ENCODE assay signal across 22 cellular contexts in genomic region chr5:135206862-135207261, GRCh38.
"Had no signal": no experiment of that assay in that cellular context is flagged by ENCODE, and none has a peak within 500 bp of the region (broad histone marks: within the 10 kb centered on the region; RNA-seq: fewer than 3 reads in every experiment).

No MANE protein-coding gene starts in this region.

- H3K4me1 ChIP-seq: breast epithelium, lower lobe of right lung, prostate gland, thyroid gland had no signal

- H3K4me1 Mint-ChIP-seq: central memory CD8-positive, alpha-beta T cell; natural killer cell had no signal

- H3K4me3 Mint-ChIP-seq: activated CD4-positive, alpha-beta T cell treated with anti-CD3 and anti-CD28 coated beads, Interleukin-2, amount 10 ng/mL, durations not matched to agents 24 days and 14 days; activated CD8-positive, alpha-beta T cell treated with anti-CD3 and anti-CD28 coated beads for 36 hours; activated naive CD4-positive, alpha-beta T cell treated with anti-CD3 and anti-CD28 coated beads for 36 hours; activated naive CD8-positive, alpha-beta T cell treated with anti-CD3 and anti-CD28 coated beads, Interleukin-2, amount 10 ng/mL, durations not matched to agents 7 days and 5 days; activated T-cell treated with anti-CD3 and anti-CD28 coated beads, Interleukin-2, amount 50 U/mL, for 72 hours; central memory CD8-positive, alpha-beta T cell; mesothelial cell of epicardium; natural killer cell; stimulated activated naive CD8-positive, alpha-beta T cell treated with anti-CD3 and anti-CD28 coated beads, Interleukin-15, Interleukin-2, amounts not matched to agents 100 ng/mL and 50 ng/mL, for 24 hours; T-helper 1 cell treated with Interleukin-12 subunit alpha and Interleukin-12 subunit beta and Interleukin-4 antibody, amounts not matched to agents 30 μg/mL and 1 μg/mL, for 36 hours had no signal

- H3K27ac ChIP-seq: breast epithelium, epithelial cell of prostate, lower lobe of right lung, prostate gland, spleen, thyroid gland had no signal

- DNase-seq: activated CD4-positive, alpha-beta T cell treated with anti-CD3 and anti-CD28 coated beads, Interleukin-2, amount 10 ng/mL, durations not matched to agents 24 days and 14 days; activated CD4-positive, CD25-positive, alpha-beta regulatory T cell; activated CD8-positive, alpha-beta T cell treated with anti-CD3 and anti-CD28 coated beads for 36 hours; activated effector memory CD4-positive, alpha-beta T cell treated with Interleukin-2 at 50 U/mL for 16 hours; activated naive CD4-positive, alpha-beta T cell treated with anti-CD3 and anti-CD28 coated beads for 36 hours; activated naive CD8-positive, alpha-beta T cell treated with anti-CD3 and anti-CD28 coated beads, Interleukin-2, amount 10 ng/mL, durations not matched to agents 7 days and 5 days; activated T-cell treated with anti-CD3 and anti-CD28 coated beads, Interleukin-2, amount 50 U/mL, for 72 hours; amniotic stem cell; lower lobe of right lung; natural killer cell; spleen; stimulated activated CD4-positive, alpha-beta T cell treated with anti-CD3 and anti-CD28 coated beads, Interleukin-4, amount 100 ng/mL, for 24 hours; substantia nigra; T1000; thyroid gland had no signal

- H3K4me3 ChIP-seq: breast epithelium, lower lobe of right lung, prostate gland, spleen, thyroid gland had no signal

- H3K27me3 ChIP-seq: breast epithelium, thyroid gland had no signal

- H3K27ac Mint-ChIP-seq: activated CD4-positive, alpha-beta T cell treated with anti-CD3 and anti-CD28 coated beads, Interleukin-2, amount 10 ng/mL, durations not matched to agents 24 days and 14 days; activated CD8-positive, alpha-beta T cell treated with anti-CD3 and anti-CD28 coated beads for 36 hours; activated naive CD4-positive, alpha-beta T cell treated with anti-CD3 and anti-CD28 coated beads for 36 hours; activated naive CD8-positive, alpha-beta T cell treated with anti-CD3 and anti-CD28 coated beads, Interleukin-2, amount 10 ng/mL, durations not matched to agents 7 days and 5 days; activated T-cell treated with anti-CD3 and anti-CD28 coated beads, Interleukin-2, amount 50 U/mL, for 72 hours; mesothelial cell of epicardium; natural killer cell; stimulated activated naive CD8-positive, alpha-beta T cell treated with anti-CD3 and anti-CD28 coated beads, Interleukin-15, Interleukin-2, amounts not matched to agents 100 ng/mL and 50 ng/mL, for 24 hours; T-helper 1 cell treated with Interleukin-12 subunit alpha and Interleukin-12 subunit beta and Interleukin-4 antibody, amounts not matched to agents 30 μg/mL and 1 μg/mL, for 36 hours had no signal

- H3K36me3 ChIP-seq: breast epithelium, lower lobe of right lung, prostate gland, spleen, thyroid gland had no signal

- H3K9me3 ChIP-seq: prostate gland, thyroid gland had no signal
